Comparison of ENCODE assay signal across 16 cellular contexts in genomic region chr6:81756690-81757089, GRCh38. TPM values are rescaled to one million over a fixed set of nuclear protein-coding genes. Genes with fewer than 3 reads are reported as not detected.
DNase-seq lines count a peak whose midpoint lies in the region; ATAC-seq and TF ChIP-seq lines count a peak whose summit lies in the region.
"Had no signal": no experiment of that assay in that cellular context is flagged by ENCODE, and none has a peak within 500 bp of the region (broad histone marks: within the 10 kb centered on the region; RNA-seq: fewer than 3 reads in every experiment).

No MANE protein-coding gene starts in this region.

- H3K27ac Mint-ChIP-seq in CD14-positive monocyte (peak overlapping the region in 4 of 7 donors; percentile 47 to 83 (median 62)), GM23338 (no peak overlapping the region)
- H3K27ac Mint-ChIP-seq: B cell; CD4-positive, alpha-beta T cell had no signal

- no peak for ATAC-seq in GM23338

- no peak overlapping the region for H3K18ac ChIP-seq in mesenchymal stem cell (ENCODE audit: low read depth in 1 of 2, low read length in 2 of 2)

- no peaks in the 10 kb centered on the region for H3K9me3 ChIP-seq in mesenchymal stem cell (ENCODE audit: control insufficient read depth, low read length)
- H3K9me3 ChIP-seq: Caco-2, MG63, SK-N-SH had no signal

- H3K27me3 Mint-ChIP-seq in CD14-positive monocyte (ENCODE audit: low read depth in 3 of 3) (no peaks in the 10 kb centered on the region), GM23338 (ENCODE audit: insufficient read depth, low read depth, poor library complexity) (peaks cover 10% of the 10 kb centered on the region)

- H3K36me3 Mint-ChIP-seq in CD14-positive monocyte (peaks cover 0 to 2% of the 10 kb centered on the region in 2 donors), GM23338 (ENCODE audit: low read depth) (no peaks in the 10 kb centered on the region)

- intact Hi-C loops in CD14-positive monocyte (cut with micrococcal nuclease), result loop anchor here (10.0 kb wide), 3 partner anchors 58 to 1752 kb away; partner anchors contain the start of gene TTK (in 1 of the 2)

- H3K14ac ChIP-seq in mesenchymal stem cell (ENCODE audit: low read length in 2 of 2), result no peak overlapping the region

- H3K79me1 ChIP-seq in mesenchymal stem cell (replicated peaks; ENCODE audit: low read length, poor library complexity, severe bottlenecking), result peaks cover under 1% of the 10 kb centered on the region

- H2BK5ac ChIP-seq in mesenchymal stem cell (ENCODE audit: low read depth, low read length, poor library complexity, severe bottlenecking), result no peak overlapping the region

- no peak overlapping the region for H3K23ac ChIP-seq in mesenchymal stem cell (ENCODE audit: low read length in 2 of 2)

- peak overlapping the region; percentile 68 for H4K91ac ChIP-seq in mesenchymal stem cell (ENCODE audit: low read length)

- no peak overlapping the region for H3K9ac ChIP-seq in mesenchymal stem cell (ENCODE audit: low read length)
- H3K9ac ChIP-seq: SK-N-SH had no signal

- no peaks in the 10 kb centered on the region for H4K20me1 ChIP-seq in GM23338 (replicated peaks; ENCODE audit: insufficient read depth)

- DNase-seq in CD14-positive monocyte (ENCODE audit: low spot score) (no peak), GM23338 (ENCODE audit: low spot score) (no peak), OCI-M1 (lab: John Stamatoyannopoulos, UW) (peak; percentile 36), mesenchymal stem cell (no peak), NAMALWA (ENCODE audit: low spot score) (no peak), C1 segment of cervical spinal cord (lab: John Stamatoyannopoulos, UW) (no peak)
- no peak for DNase-seq in activated CD4-positive, alpha-beta T cell treated with anti-CD3 and anti-CD28 coated beads, Interleukin-2, amount 50 U/mL, for 48 hours
- DNase-seq: Caco-2; CD4-positive, alpha-beta T cell; MG63; NCI-H1105 treated with DMSO at 0.1 percent for 48 hours; NCI-H1694 treated with DMSO at 0.1 percent for 48 hours; SHP77; SK-N-SH; T-helper 1 cell had no signal

- H3K79me2 ChIP-seq in GM23338 (replicated peaks; ENCODE audit: insufficient read depth), result no peaks in the 10 kb centered on the region

- peak overlapping the region; percentile 2 to 84 for H2BK12ac ChIP-seq in mesenchymal stem cell (ENCODE audit: low read length in 2 of 2)

- H3K27ac ChIP-seq in GM23338 (ENCODE audit: low read depth) (no peak overlapping the region), mesenchymal stem cell (ENCODE audit: low read length, poor library complexity, severe bottlenecking) (no peak overlapping the region)

- 65% methylated on average over 1 of the region's 1 CpG for WGBS in mesenchymal stem cell

- H3K27me3 ChIP-seq in GM23338 (ENCODE audit: insufficient read depth) (peaks cover 25% of the 10 kb centered on the region), mesenchymal stem cell (ENCODE audit: control insufficient read depth in 1 of 2, insufficient read depth in 1 of 2, low read length in 2 of 2) (no peaks in the 10 kb centered on the region)
- H3K27me3 ChIP-seq: MG63 had no signal

- H3K4ac ChIP-seq in mesenchymal stem cell (ENCODE audit: low read depth in 1 of 2, low read length in 2 of 2), result no peak overlapping the region

- H3K4me1 Mint-ChIP-seq in CD14-positive monocyte, result peaks cover 50% of the 10 kb centered on the region
- H3K4me1 Mint-ChIP-seq in GM23338, result peaks cover 18% of the 10 kb centered on the region

- H3K9me3 Mint-ChIP-seq in CD14-positive monocyte, result peaks cover 0 to 1% (median 0%) of the 10 kb centered on the region in 7 donors
- no peaks in the 10 kb centered on the region for H3K9me3 Mint-ChIP-seq in GM23338
- H3K9me3 Mint-ChIP-seq: CD4-positive, alpha-beta T cell had no signal

- H3K4me2 ChIP-seq in GM23338 (no peak overlapping the region), mesenchymal stem cell (ENCODE audit: low read length, poor library complexity, severe bottlenecking) (no peak overlapping the region)
- H3K4me2 ChIP-seq: SK-N-SH had no signal

- no peaks in the 10 kb centered on the region for H3K9me2 ChIP-seq in GM23338 (ENCODE audit: insufficient read depth)
- H3K9me2 ChIP-seq: SK-N-SH had no signal

- no peaks in the 10 kb centered on the region for H3F3A ChIP-seq in GM23338 (replicated peaks; ENCODE audit: low read depth)

- H3K4me1 ChIP-seq in GM23338 (ENCODE audit: insufficient read depth) (peaks cover 10% of the 10 kb centered on the region), mesenchymal stem cell (ENCODE audit: control insufficient read depth, insufficient read depth, low read depth, low read length) (peaks cover 7% of the 10 kb centered on the region)

- H2AK5ac ChIP-seq in mesenchymal stem cell (ENCODE audit: low read length, severe bottlenecking), result no peak overlapping the region

- no peaks in the 10 kb centered on the region for H3K36me3 ChIP-seq in GM23338 (ENCODE audit: insufficient read depth)
- no peaks in the 10 kb centered on the region for H3K36me3 ChIP-seq in mesenchymal stem cell (ENCODE audit: control insufficient read depth in 1 of 2, insufficient read depth in 2 of 2, low read depth in 1 of 2, low read length in 2 of 2)
- H3K36me3 ChIP-seq: MG63 had no signal

- no peak overlapping the region for H3K4me3 ChIP-seq in GM23338
- no peak overlapping the region for H3K4me3 ChIP-seq in mesenchymal stem cell (ENCODE audit: insufficient read depth in 1 of 2, low read depth in 1 of 2, low read length in 2 of 2)
- H3K4me3 ChIP-seq: MG63 had no signal

- no peak overlapping the region for H3K4me3 Mint-ChIP-seq in CD14-positive monocyte
- no peak overlapping the region for H3K4me3 Mint-ChIP-seq in GM23338
- H3K4me3 Mint-ChIP-seq: B cell; CD4-positive, alpha-beta T cell had no signal

- no peak overlapping the region for H2BK15ac ChIP-seq in mesenchymal stem cell (ENCODE audit: low read depth, poor library complexity, severe bottlenecking)

- H2AFZ ChIP-seq in GM23338, result peak overlapping the region; percentile 44; the same call in 1 of the 2 replicates
- H2AFZ ChIP-seq in mesenchymal stem cell (ENCODE audit: low read depth, low read length), result no peak overlapping the region

- no peak overlapping the region for H4K8ac ChIP-seq in mesenchymal stem cell (ENCODE audit: low read length)

- H2BK120ac ChIP-seq in mesenchymal stem cell (ENCODE audit: low read depth, low read length), result peak overlapping the region; percentile 49

- TF ChIP-seq CTCF in CD14-positive monocyte (IDR thresholded peaks at IDR 0.05), result no peak
- TF ChIP-seq CTCF in GM23338 (conservative IDR thresholded peaks at IDR 0.05; ENCODE audit: low read depth in 2 of 2), result peak in 1 of 2 experiments; percentile 14; a peak in 1 of 4 replicates

TF ChIP-seq in GM23338, 12 proteins besides CTCF, POLR2A, EP300 and RAD21:
- TF ChIP-seq STAT1 (IDR thresholded peaks at IDR 0.05; ENCODE audit: unreplicated experiment) (no peak), POLR2AphosphoS5 (IDR thresholded peaks at IDR 0.05; ENCODE audit: low read depth) (no peak), CREB1 (CRISPR knock-in tag; IDR thresholded peaks at IDR 0.05; ENCODE audit: low read depth) (no peak), EZH2 (IDR thresholded peaks at IDR 0.05; ENCODE audit: low read depth, unreplicated experiment) (no peak), ZNF331 (CRISPR knock-in tag; IDR thresholded peaks at IDR 0.05; ENCODE audit: low read depth) (no peak), ZNF114 (CRISPR knock-in tag; IDR thresholded peaks at IDR 0.05) (no peak), ETS1 (IDR thresholded peaks at IDR 0.05) (no peak), NANOG (IDR thresholded peaks at IDR 0.05; ENCODE audit: borderline replicate concordance) (no peak)
- TF ChIP-seq, protein P1, sequence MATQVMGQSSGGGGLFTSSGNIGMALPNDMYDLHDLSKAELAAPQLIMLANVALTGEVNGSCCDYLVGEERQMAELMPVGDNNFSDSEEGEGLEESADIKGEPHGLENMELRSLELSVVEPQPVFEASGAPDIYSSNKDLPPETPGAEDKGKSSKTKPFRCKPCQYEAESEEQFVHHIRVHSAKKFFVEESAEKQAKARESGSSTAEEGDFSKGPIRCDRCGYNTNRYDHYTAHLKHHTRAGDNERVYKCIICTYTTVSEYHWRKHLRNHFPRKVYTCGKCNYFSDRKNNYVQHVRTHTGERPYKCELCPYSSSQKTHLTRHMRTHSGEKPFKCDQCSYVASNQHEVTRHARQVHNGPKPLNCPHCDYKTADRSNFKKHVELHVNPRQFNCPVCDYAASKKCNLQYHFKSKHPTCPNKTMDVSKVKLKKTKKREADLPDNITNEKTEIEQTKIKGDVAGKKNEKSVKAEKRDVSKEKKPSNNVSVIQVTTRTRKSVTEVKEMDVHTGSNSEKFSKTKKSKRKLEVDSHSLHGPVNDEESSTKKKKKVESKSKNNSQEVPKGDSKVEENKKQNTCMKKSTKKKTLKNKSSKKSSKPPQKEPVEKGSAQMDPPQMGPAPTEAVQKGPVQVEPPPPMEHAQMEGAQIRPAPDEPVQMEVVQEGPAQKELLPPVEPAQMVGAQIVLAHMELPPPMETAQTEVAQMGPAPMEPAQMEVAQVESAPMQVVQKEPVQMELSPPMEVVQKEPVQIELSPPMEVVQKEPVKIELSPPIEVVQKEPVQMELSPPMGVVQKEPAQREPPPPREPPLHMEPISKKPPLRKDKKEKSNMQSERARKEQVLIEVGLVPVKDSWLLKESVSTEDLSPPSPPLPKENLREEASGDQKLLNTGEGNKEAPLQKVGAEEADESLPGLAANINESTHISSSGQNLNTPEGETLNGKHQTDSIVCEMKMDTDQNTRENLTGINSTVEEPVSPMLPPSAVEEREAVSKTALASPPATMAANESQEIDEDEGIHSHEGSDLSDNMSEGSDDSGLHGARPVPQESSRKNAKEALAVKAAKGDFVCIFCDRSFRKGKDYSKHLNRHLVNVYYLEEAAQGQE (IDR thresholded peaks at IDR 0.05; ENCODE audit: unreplicated experiment), result no peak
TF ChIP-seq in GM23338: peak in this region for 0.

RNA-seq across cellular contexts. Expression of gene TENT5A, which starts 4.2 kb away (rescaled TPM):
- 10 to 100 TPM in 1 of 2 donors, 1 to 10 TPM in 1; 9.1 to 12.1 TPM for polyA plus RNA-seq in CD14-positive monocyte
- 4.7 and 5.5 TPM in 2 replicates for total RNA-seq in GM23338 (2014; rRNA removed; shearing (Covaris generic))
- 3.8 and 4.4 TPM in 2 replicates for polyA plus RNA-seq in GM23338 (2016; fragmentation: Nextera tagmentation; extraction: Ambion mirVana)
- 21.2 TPM for polyA plus RNA-seq in mesenchymal stem cell (2013, experiment 1 of 2)
- polyA plus RNA-seq in mesenchymal stem cell (2013, experiment 2 of 2), result 20.8 TPM
